Comparison of ENCODE assay signal across 8 cellular contexts in genomic region chr6:169990095-169991030, GRCh38.
DNase-seq lines count a peak whose midpoint lies in the region; ATAC-seq, FAIRE-seq and TF ChIP-seq lines count a peak whose summit lies in the region.

No MANE protein-coding gene starts in this region.

- DNase-seq in activated T-cell treated with anti-CD3 and anti-CD28 coated beads for 48 hours (ENCODE audit: low read depth): peak; percentile 50
- DNase-seq in mucosa of descending colon: peak in 2 of 3 donors; percentile 29 to 37
- DNase-seq in NCI-H2171 treated with DMSO at 0.1 percent for 48 hours (lab: John Stamatoyannopoulos, UW): no peak
- DNase-seq in H54 (ENCODE audit: insufficient read length, low spot score): no peak
- no peak for DNase-seq in WTC11 (ENCODE audit: low spot score)

- intact Hi-C loops in mucosa of descending colon (cut with DNase I, micrococcal nuclease): no loop called here

- no peaks in the 10 kb centered on the region for H3K9me3 ChIP-seq in mucosa of descending colon

- H3K4me1 ChIP-seq in mucosa of descending colon (ENCODE audit: low read depth): no peaks in the 10 kb centered on the region

- H3K4me3 ChIP-seq in mucosa of descending colon: no peak overlapping the region

- H3K36me3 Mint-ChIP-seq in WTC11: no peaks in the 10 kb centered on the region

- no peak for FAIRE-seq in H54 (lab: Jason Lieb, UNC)

- H3K27ac Mint-ChIP-seq in WTC11: no peak overlapping the region

- CTCF ChIA-PET in WTC11 (lab: Charles Lee): interaction anchor here (1.1 kb wide), 1 partner anchor 17 kb away, joined by 3 read pairs; no protein-coding TSS in a partner anchor

- TF ChIP-seq POLR2A in H54 (IDR thresholded peaks at IDR 0.05; ENCODE audit: low read depth, low read length): no peak

- H3K27me3 Mint-ChIP-seq in WTC11 (ENCODE audit: low read depth): no peaks in the 10 kb centered on the region

- H3K4me3 Mint-ChIP-seq in WTC11: no peak overlapping the region

- POLR2A ChIA-PET in WTC11 (lab: Charles Lee): no interaction called here

- H3K9me3 Mint-ChIP-seq in WTC11: 0 out of 2 replicates have a peak, but pooled peaks cover 4% of the 10 kb centered on the region

- peak; percentile 56 for ATAC-seq in GM18502 (IDR thresholded peaks at IDR 0.05; ENCODE audit: poor library complexity, unreplicated experiment)
- ATAC-seq in HG03460 (IDR thresholded peaks at IDR 0.05; ENCODE audit: unreplicated experiment): peak; percentile 60
- ATAC-seq in mucosa of descending colon: peak; percentile 40
- no peak for ATAC-seq in GM21825 (IDR thresholded peaks at IDR 0.05; ENCODE audit: unreplicated experiment)
- ATAC-seq in WTC11: no peak; the same call in 1 of the 2 replicates

- peaks cover 7% of the 10 kb centered on the region for H3K4me1 Mint-ChIP-seq in WTC11

- TF ChIP-seq CTCF in mucosa of descending colon (IDR thresholded peaks at IDR 0.05): no peak
- no peak for TF ChIP-seq CTCF in WTC11 (IDR thresholded peaks at IDR 0.05)

- H3K36me3 ChIP-seq in mucosa of descending colon (ENCODE audit: low read depth): no peaks in the 10 kb centered on the region

TF ChIP-seq in WTC11, 78 proteins besides CTCF, POLR2A, EP300 and RAD21:
- TF ChIP-seq ZNF317 (CRISPR knock-in tag; IDR thresholded peaks at IDR 0.05; ENCODE audit: borderline replicate concordance, low read depth) (no peak), FOXP4 (CRISPR knock-in tag; IDR thresholded peaks at IDR 0.05) (no peak), TEAD4 (CRISPR knock-in tag; IDR thresholded peaks at IDR 0.05) (no peak), HMGA2 (CRISPR knock-in tag; IDR thresholded peaks at IDR 0.05) (no peak), ZNF263 (CRISPR knock-in tag; IDR thresholded peaks at IDR 0.05; ENCODE audit: low read depth) (no peak), KAT7 (CRISPR knock-in tag; IDR thresholded peaks at IDR 0.05; ENCODE audit: borderline replicate concordance) (no peak)

Comparison
In these comparisons a context has a peak if more than half of its experiments do, and no peak if none do; other contexts are left out.
1. ATAC-seq: peak in GM18502 (single experiment), HG03460 (single experiment) and mucosa of descending colon (single experiment); none in GM21825 (single experiment) and WTC11 (single experiment).
2. DNase-seq: peak in activated T-cell treated with anti-CD3 and anti-CD28 coated beads for 48 hours (single experiment) and mucosa of descending colon (2 of 3); none in NCI-H2171 treated with DMSO at 0.1 percent for 48 hours (single experiment), H54 (single experiment) and WTC11 (single experiment).